8 cellular contexts compared by ENCODE assay signal in genomic region chr14:64937821-64938193, GRCh38. TPM values are rescaled to one million over a fixed set of nuclear protein-coding genes. Genes with fewer than 3 reads are reported as not detected.
DNase-seq lines count a peak whose midpoint lies in the region; ATAC-seq and TF ChIP-seq lines count a peak whose summit lies in the region.

No MANE protein-coding gene starts in this region.

- TF ChIP-seq CTCF in GM23338 (conservative IDR thresholded peaks at IDR 0.05; ENCODE audit: low read depth in 2 of 2): peak; percentile 33 to 44

- H3K4me1 Mint-ChIP-seq in GM23338: peaks cover 6% of the 10 kb centered on the region; the same call in 2 of the 3 replicates
- H3K4me1 Mint-ChIP-seq in activated naive CD8-positive, alpha-beta T cell treated with anti-CD3 and anti-CD28 coated beads, Interleukin-2, amount 50 U/mL, for 24 hours: peaks cover 31% of the 10 kb centered on the region

- no peaks in the 10 kb centered on the region for H3K9me2 ChIP-seq in GM23338 (ENCODE audit: insufficient read depth)

- H3K4me3 Mint-ChIP-seq in GM23338: no peak overlapping the region
- no peak overlapping the region for H3K4me3 Mint-ChIP-seq in activated naive CD8-positive, alpha-beta T cell treated with anti-CD3 and anti-CD28 coated beads, Interleukin-2, amount 50 U/mL, for 24 hours

- ATAC-seq in GM23338: no peak
- no peak for ATAC-seq in activated naive CD8-positive, alpha-beta T cell treated with anti-CD3 and anti-CD28 coated beads, Interleukin-2, amount 50 U/mL, for 24 hours

- H3F3A ChIP-seq in GM23338 (replicated peaks; ENCODE audit: low read depth): no peaks in the 10 kb centered on the region

- H3K36me3 Mint-ChIP-seq in GM23338 (ENCODE audit: low read depth): 0 out of 3 replicates have a peak, but pooled peaks cover 3% of the 10 kb centered on the region
- peaks cover 34% of the 10 kb centered on the region for H3K36me3 Mint-ChIP-seq in activated naive CD8-positive, alpha-beta T cell treated with anti-CD3 and anti-CD28 coated beads, Interleukin-2, amount 50 U/mL, for 24 hours (ENCODE audit: low read depth)

- peak; percentile 3 for DNase-seq in A172 (ENCODE audit: low spot score)
- DNase-seq in GM23338 (ENCODE audit: low spot score): no peak
- DNase-seq in activated naive CD8-positive, alpha-beta T cell treated with anti-CD3 and anti-CD28 coated beads, Interleukin-2, amount 50 U/mL, for 24 hours: no peak
- peak; percentile 23 for DNase-seq in kidney tubule cell (ENCODE audit: low spot score)
- DNase-seq in stimulated activated CD4-positive, alpha-beta T cell treated with anti-CD3 and anti-CD28 coated beads, Interleukin-12 subunit alpha, Interleukin-12 subunit beta, amount 100 ng/mL, for 4 hours: no peak
- DNase-seq in T-helper 9 cell: no peak
- DNase-seq in SK-N-DZ (ENCODE audit: low spot score): no peak
- DNase-seq in effector CD4-positive, alpha-beta T cell: no peak

- no peak overlapping the region for H3K4me3 ChIP-seq in GM23338

- H3K4me2 ChIP-seq in GM23338: no peak overlapping the region

- no peaks in the 10 kb centered on the region for H3K9me3 Mint-ChIP-seq in GM23338
- H3K9me3 Mint-ChIP-seq in activated naive CD8-positive, alpha-beta T cell treated with anti-CD3 and anti-CD28 coated beads, Interleukin-2, amount 50 U/mL, for 24 hours: no peaks in the 10 kb centered on the region

- peaks cover 4% of the 10 kb centered on the region; the same call in 1 of the 2 replicates for H4K20me1 ChIP-seq in GM23338 (replicated peaks; ENCODE audit: insufficient read depth)

- no peak overlapping the region for H2AFZ ChIP-seq in GM23338

- H3K4me1 ChIP-seq in GM23338 (ENCODE audit: insufficient read depth): peaks cover 7% of the 10 kb centered on the region; the same call in 1 of the 2 replicates

- peaks cover 3% of the 10 kb centered on the region for H3K27me3 Mint-ChIP-seq in GM23338 (ENCODE audit: insufficient read depth, low read depth, poor library complexity)
- H3K27me3 Mint-ChIP-seq in activated naive CD8-positive, alpha-beta T cell treated with anti-CD3 and anti-CD28 coated beads, Interleukin-2, amount 50 U/mL, for 24 hours: no peaks in the 10 kb centered on the region

- H3K27me3 ChIP-seq in GM23338 (ENCODE audit: insufficient read depth): no peaks in the 10 kb centered on the region

- H3K27ac ChIP-seq in GM23338 (ENCODE audit: low read depth): no peak overlapping the region

- H3K36me3 ChIP-seq in GM23338 (ENCODE audit: insufficient read depth): peaks cover 11% of the 10 kb centered on the region; the same call in 1 of the 2 replicates

- H3K79me2 ChIP-seq in GM23338 (replicated peaks; ENCODE audit: insufficient read depth): no peaks in the 10 kb centered on the region

- no peak overlapping the region for H3K27ac Mint-ChIP-seq in GM23338
- peak overlapping the region; percentile 33 for H3K27ac Mint-ChIP-seq in activated naive CD8-positive, alpha-beta T cell treated with anti-CD3 and anti-CD28 coated beads, Interleukin-2, amount 50 U/mL, for 24 hours

TF ChIP-seq in GM23338, 12 proteins besides CTCF, POLR2A, EP300 and RAD21 (continues in another document):
- TF ChIP-seq ZNF331 (CRISPR knock-in tag; IDR thresholded peaks at IDR 0.05; ENCODE audit: low read depth) (no peak), REST (IDR thresholded peaks at IDR 0.05; ENCODE audit: unreplicated experiment) (no peak), EZH2 (IDR thresholded peaks at IDR 0.05; ENCODE audit: low read depth, unreplicated experiment) (no peak), STAT1 (IDR thresholded peaks at IDR 0.05; ENCODE audit: unreplicated experiment) (no peak), NANOG (IDR thresholded peaks at IDR 0.05; ENCODE audit: borderline replicate concordance) (no peak), ETS1 (IDR thresholded peaks at IDR 0.05) (no peak), POLR2AphosphoS5 (IDR thresholded peaks at IDR 0.05; ENCODE audit: low read depth) (no peak)

RNA-seq across cellular contexts. Expression of gene GPX2, which starts 4.7 kb away (rescaled TPM):
- total RNA-seq in A172 (2014; rRNA removed; shearing (Covaris generic)): not detected in 2 replicates
- total RNA-seq in GM23338 (2014; rRNA removed; shearing (Covaris generic)): 1.8 and 2.2 TPM in 2 replicates
- polyA plus RNA-seq in GM23338 (2016; fragmentation: Nextera tagmentation; extraction: Ambion mirVana): 0.78 TPM in 2 replicates
- polyA plus RNA-seq in SK-N-DZ (2014; cell fraction: cytosol; rRNA removed): not detected in 2 replicates
- not detected in 2 replicates for polyA plus RNA-seq in SK-N-DZ (2014; cell fraction: nucleus; rRNA removed)

RNA-seq across cellular contexts. Expression of gene CHURC1, which starts 23.6 kb away (rescaled TPM):
- total RNA-seq in A172 (2014; rRNA removed; shearing (Covaris generic)): 31.0 and 32.6 TPM in 2 replicates
- total RNA-seq in GM23338 (2014; rRNA removed; shearing (Covaris generic)): 24.7 and 42.0 TPM in 2 replicates
- 218 and 225 TPM in 2 replicates for polyA plus RNA-seq in GM23338 (2016; fragmentation: Nextera tagmentation; extraction: Ambion mirVana)
- polyA plus RNA-seq in SK-N-DZ (2014; cell fraction: cytosol; rRNA removed): 44.7 and 46.3 TPM in 2 replicates
- polyA plus RNA-seq in SK-N-DZ (2014; cell fraction: nucleus; rRNA removed): 33.5 and 39.2 TPM in 2 replicates

RNA-seq across cellular contexts. Expression of gene RAB15, which starts 34.3 kb away (rescaled TPM):
- 42.3 and 45.8 TPM in 2 replicates for total RNA-seq in A172 (2014; rRNA removed; shearing (Covaris generic))
- total RNA-seq in GM23338 (2014; rRNA removed; shearing (Covaris generic)): 43.3 and 47.3 TPM in 2 replicates
- 17.4 and 20.0 TPM in 2 replicates for polyA plus RNA-seq in GM23338 (2016; fragmentation: Nextera tagmentation; extraction: Ambion mirVana)
- polyA plus RNA-seq in SK-N-DZ (2014; cell fraction: cytosol; rRNA removed): 16.1 and 16.2 TPM in 2 replicates
- 36.7 and 38.3 TPM in 2 replicates for polyA plus RNA-seq in SK-N-DZ (2014; cell fraction: nucleus; rRNA removed)

RNA-seq across cellular contexts. Expression of gene FNTB, which starts 48.9 kb away (rescaled TPM):
- total RNA-seq in A172 (2014; rRNA removed; shearing (Covaris generic)): 7.4 and 9.0 TPM in 2 replicates
- 10.7 and 12.5 TPM in 2 replicates for total RNA-seq in GM23338 (2014; rRNA removed; shearing (Covaris generic))
- polyA plus RNA-seq in GM23338 (2016; fragmentation: Nextera tagmentation; extraction: Ambion mirVana): 7.8 and 8.6 TPM in 2 replicates
- polyA plus RNA-seq in SK-N-DZ (2014; cell fraction: cytosol; rRNA removed): 13.4 and 17.5 TPM in 2 replicates
- polyA plus RNA-seq in SK-N-DZ (2014; cell fraction: nucleus; rRNA removed): 11.2 and 20.5 TPM in 2 replicates

RNA-seq across cellular contexts. Expression of gene SPTB, which starts 58.1 kb away (rescaled TPM):
- 1.9 and 2.0 TPM in 2 replicates for total RNA-seq in A172 (2014; rRNA removed; shearing (Covaris generic))
- total RNA-seq in GM23338 (2014; rRNA removed; shearing (Covaris generic)): 1.9 and 2.4 TPM in 2 replicates
- polyA plus RNA-seq in GM23338 (2016; fragmentation: Nextera tagmentation; extraction: Ambion mirVana): 0.80 and 1.1 TPM in 2 replicates
- 0.57 and 4.5 TPM in 2 replicates for polyA plus RNA-seq in SK-N-DZ (2014; cell fraction: cytosol; rRNA removed)
- polyA plus RNA-seq in SK-N-DZ (2014; cell fraction: nucleus; rRNA removed): 0.20 and 0.31 TPM in 2 replicates

Comparison
In these comparisons a context has a peak if more than half of its experiments do, and no peak if none do; other contexts are left out.
1. DNase-seq: peak in A172 (single experiment) and kidney tubule cell (single experiment); none in GM23338 (single experiment), activated naive CD8-positive, alpha-beta T cell treated with anti-CD3 and anti-CD28 coated beads, Interleukin-2, amount 50 U/mL, for 24 hours (single experiment), stimulated activated CD4-positive, alpha-beta T cell treated with anti-CD3 and anti-CD28 coated beads, Interleukin-12 subunit alpha, Interleukin-12 subunit beta, amount 100 ng/mL, for 4 hours (single experiment), T-helper 9 cell (single experiment), SK-N-DZ (single experiment) and effector CD4-positive, alpha-beta T cell (single experiment).